Comparison of ENCODE assay signal across 1 cellular context in genomic region chr4:20273793-20274192, GRCh38.
TF ChIP-seq lines count a peak whose summit lies in the region.

No MANE protein-coding gene starts in this region.

TF ChIP-seq in HEK293, 187 proteins besides CTCF, POLR2A, EP300 and RAD21 (continued from another document):
- TF ChIP-seq ZNF311 (tag by site-specific recombination; IDR thresholded peaks at IDR 0.05; ENCODE audit: borderline replicate concordance) (no peak), KLF1 (tag by site-specific recombination; IDR thresholded peaks at IDR 0.05) (no peak), ZNF18 (tag by site-specific recombination; IDR thresholded peaks at IDR 0.05) (no peak), ZNF140 (tag by site-specific recombination; IDR thresholded peaks at IDR 0.05) (no peak), MEIS1 (CRISPR knock-in tag; IDR thresholded peaks at IDR 0.05; ENCODE audit: borderline replicate concordance) (no peak), ZNF24 (tag by site-specific recombination; IDR thresholded peaks at IDR 0.05) (no peak), ZNF148 (tag by site-specific recombination; IDR thresholded peaks at IDR 0.05; ENCODE audit: borderline replicate concordance) (no peak), ZNF664 (tag by site-specific recombination; IDR thresholded peaks at IDR 0.05) (no peak), ZNF155 (tag by site-specific recombination; IDR thresholded peaks at IDR 0.05) (no peak)
